ENCODE assay signal across 9 cellular contexts in the genomic region with DNA sequence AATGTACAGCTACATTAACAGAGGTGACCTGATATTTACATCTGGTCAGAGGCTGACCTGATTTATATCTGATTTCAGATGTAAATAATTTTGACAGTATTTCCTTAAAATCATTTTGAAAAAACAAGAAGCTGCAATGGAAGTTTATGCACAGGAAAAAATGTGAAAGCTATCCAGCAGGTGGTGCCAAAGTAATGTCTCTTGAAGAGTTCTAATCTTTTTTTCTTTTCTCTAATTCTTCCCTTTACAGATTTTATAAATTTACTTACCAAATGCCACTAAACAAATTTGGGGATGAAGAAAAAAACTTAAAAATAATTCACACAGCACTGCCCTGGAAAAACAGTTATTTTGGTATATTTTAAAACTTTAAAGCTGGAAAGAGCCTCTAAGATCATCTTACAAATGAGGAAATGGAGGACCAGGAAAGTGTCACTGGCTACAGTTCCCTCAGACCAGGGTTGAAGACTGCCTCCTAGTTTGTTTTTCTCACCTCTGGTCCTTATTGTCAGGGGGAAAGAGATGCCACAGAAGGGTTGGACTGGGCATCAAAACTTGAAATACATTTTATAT.
DNase-seq lines count a peak whose midpoint lies in the region; ATAC-seq and TF ChIP-seq lines count a peak whose summit lies in the region.
"Had no signal": no experiment of that assay in that cellular context is flagged by ENCODE, and none has a peak within 500 bp of the region (broad histone marks: within the 10 kb centered on the region; RNA-seq: fewer than 3 reads in every experiment).

No MANE protein-coding gene starts in this region.

- peak; percentile 46; the same call in 2 of the 3 replicates for TF ChIP-seq CTCF in GM12872 (IDR thresholded peaks at IDR 0.05; ENCODE audit: insufficient read depth, low read depth, low read length)

- ATAC-seq in HG02885 (IDR thresholded peaks at IDR 0.05; ENCODE audit: poor library complexity, unreplicated experiment): no peak
- no peak for ATAC-seq in HG03159 (IDR thresholded peaks at IDR 0.05; ENCODE audit: unreplicated experiment)
- ATAC-seq: mucosa of descending colon had no signal

- DNase-seq in Ammon's horn (ENCODE audit: low spot score) (peak; percentile 59), NCI-H69 (lab: John Stamatoyannopoulos, UW) (peak; percentile 24), iris pigment epithelial cell (ENCODE audit: low read depth) (peak; percentile 62)
- DNase-seq in activated naive CD4-positive, alpha-beta T cell treated with anti-CD3 and anti-CD28 coated beads, Interleukin-2, amount 50 U/mL, for 16 hours: peak; percentile 46
- peak in 5 of 6 experiments; percentile 7 to 68 (median 37) for DNase-seq in stimulated activated naive CD4-positive, alpha-beta T cell (lab: John Stamatoyannopoulos, UW)
